8 cellular contexts compared by ENCODE assay signal in genomic region chr17:82231562-82232321, GRCh38. TPM values are rescaled to one million over a fixed set of nuclear protein-coding genes. Genes with fewer than 3 reads are reported as not detected.
DNase-seq lines count a peak whose midpoint lies in the region; ATAC-seq and TF ChIP-seq lines count a peak whose summit lies in the region.

No MANE protein-coding gene starts in this region.

- no peak for TF ChIP-seq CTCF in upper lobe of left lung (IDR thresholded peaks at IDR 0.05)

- H3K23ac ChIP-seq in mesenchymal stem cell (ENCODE audit: low read length in 2 of 2), result peak overlapping the region in 1 of 2 experiments; percentile 79

- H3K18ac ChIP-seq in mesenchymal stem cell (ENCODE audit: low read depth in 1 of 2, low read length in 2 of 2), result peak overlapping the region; percentile 98

- H3K4me1 Mint-ChIP-seq in activated CD4-positive, alpha-beta memory T cell treated with anti-CD3 and anti-CD28 coated beads, Interleukin-2, amount 10 ng/mL, durations not matched to agents 7 days and 5 days, result peaks cover 42% of the 10 kb centered on the region
- H3K4me1 Mint-ChIP-seq in activated CD4-positive, alpha-beta memory T cell treated with anti-CD3 and anti-CD28 coated beads for 36 hours (ENCODE audit: low read depth), result peaks cover 22% of the 10 kb centered on the region

- peak overlapping the region; percentile 17 for H3K4me3 Mint-ChIP-seq in activated CD4-positive, alpha-beta memory T cell treated with anti-CD3 and anti-CD28 coated beads, Interleukin-2, amount 10 ng/mL, durations not matched to agents 7 days and 5 days
- H3K4me3 Mint-ChIP-seq in activated CD4-positive, alpha-beta memory T cell treated with anti-CD3 and anti-CD28 coated beads for 36 hours, result no peak overlapping the region

- no peaks in the 10 kb centered on the region for H3K27me3 Mint-ChIP-seq in activated CD4-positive, alpha-beta memory T cell treated with anti-CD3 and anti-CD28 coated beads, Interleukin-2, amount 10 ng/mL, durations not matched to agents 7 days and 5 days
- H3K27me3 Mint-ChIP-seq in activated CD4-positive, alpha-beta memory T cell treated with anti-CD3 and anti-CD28 coated beads for 36 hours, result no peaks in the 10 kb centered on the region

- H3K36me3 Mint-ChIP-seq in activated CD4-positive, alpha-beta memory T cell treated with anti-CD3 and anti-CD28 coated beads, Interleukin-2, amount 10 ng/mL, durations not matched to agents 7 days and 5 days (ENCODE audit: low read depth), result peaks cover 17% of the 10 kb centered on the region
- peaks cover 4% of the 10 kb centered on the region for H3K36me3 Mint-ChIP-seq in activated CD4-positive, alpha-beta memory T cell treated with anti-CD3 and anti-CD28 coated beads for 36 hours

- H3K9ac ChIP-seq in mesenchymal stem cell (ENCODE audit: low read length), result peak overlapping the region; percentile 85

- H3K14ac ChIP-seq in mesenchymal stem cell (ENCODE audit: low read length in 2 of 2), result peak overlapping the region in 1 of 2 experiments; percentile 84

- no peaks in the 10 kb centered on the region for H3K9me3 ChIP-seq in ectodermal cell (ENCODE audit: control insufficient read depth, low read length)
- no peaks in the 10 kb centered on the region for H3K9me3 ChIP-seq in mesenchymal stem cell (ENCODE audit: control insufficient read depth, low read length)
- H3K9me3 ChIP-seq in upper lobe of left lung, result no peaks in the 10 kb centered on the region

- peak overlapping the region; percentile 74 for H2BK5ac ChIP-seq in mesenchymal stem cell (ENCODE audit: low read depth, low read length, poor library complexity, severe bottlenecking)

- peaks cover 3% of the 10 kb centered on the region for H3K79me1 ChIP-seq in mesenchymal stem cell (replicated peaks; ENCODE audit: low read length, poor library complexity, severe bottlenecking)

- peak in 3 of 4 donors; percentile 33 to 70 (median 42) for TF ChIP-seq POLR2A in upper lobe of left lung (IDR thresholded peaks at IDR 0.05)

- H3K27ac ChIP-seq in ectodermal cell (ENCODE audit: insufficient read depth, low read depth, low read length, poor library complexity, severe bottlenecking), result no peak overlapping the region
- H3K27ac ChIP-seq in mesenchymal stem cell (ENCODE audit: low read length, poor library complexity, severe bottlenecking), result peak overlapping the region; percentile 10
- peak overlapping the region; percentile 97 to 99 (median 98) for H3K27ac ChIP-seq in upper lobe of left lung

- H2BK12ac ChIP-seq in mesenchymal stem cell (ENCODE audit: low read length in 2 of 2), result peak overlapping the region in 1 of 2 experiments; percentile 70

- peak overlapping the region; percentile 88 for H2BK120ac ChIP-seq in mesenchymal stem cell (ENCODE audit: low read depth, low read length)

- peaks cover 16% of the 10 kb centered on the region for H3K4me1 ChIP-seq in ectodermal cell (ENCODE audit: control insufficient read depth, insufficient read depth, low read length)
- peaks cover 83% of the 10 kb centered on the region for H3K4me1 ChIP-seq in mesenchymal stem cell (ENCODE audit: control insufficient read depth, insufficient read depth, low read depth, low read length)
- peaks cover 54 to 86% (median 68%) of the 10 kb centered on the region in 4 donors for H3K4me1 ChIP-seq in upper lobe of left lung

- H3K36me3 ChIP-seq in ectodermal cell (ENCODE audit: control insufficient read depth, insufficient read depth, low read length), result no peaks in the 10 kb centered on the region
- peaks cover 0 to 28% of the 10 kb centered on the region in 2 experiments for H3K36me3 ChIP-seq in mesenchymal stem cell (ENCODE audit: control insufficient read depth in 1 of 2, insufficient read depth in 2 of 2, low read depth in 1 of 2, low read length in 2 of 2)
- H3K36me3 ChIP-seq in upper lobe of left lung, result peaks cover 0 to 7% (median 2%) of the 10 kb centered on the region in 4 donors

- H3K27me3 ChIP-seq in ectodermal cell (ENCODE audit: control insufficient read depth, insufficient read depth, low read length, poor library complexity, severe bottlenecking) (peaks cover 57% of the 10 kb centered on the region), mesenchymal stem cell (ENCODE audit: control insufficient read depth in 1 of 2, insufficient read depth in 1 of 2, low read length in 2 of 2) (no peaks in the 10 kb centered on the region), upper lobe of left lung (no peaks in the 10 kb centered on the region)

- H3K9me3 Mint-ChIP-seq in activated CD4-positive, alpha-beta memory T cell treated with anti-CD3 and anti-CD28 coated beads, Interleukin-2, amount 10 ng/mL, durations not matched to agents 7 days and 5 days, result no peaks in the 10 kb centered on the region
- H3K9me3 Mint-ChIP-seq in activated CD4-positive, alpha-beta memory T cell treated with anti-CD3 and anti-CD28 coated beads for 36 hours, result no peaks in the 10 kb centered on the region

- DNase-seq in activated CD4-positive, alpha-beta memory T cell treated with anti-CD3 and anti-CD28 coated beads, Interleukin-2, amount 10 ng/mL, durations not matched to agents 7 days and 5 days, result peak; percentile 35
- DNase-seq in activated CD4-positive, alpha-beta memory T cell treated with anti-CD3 and anti-CD28 coated beads for 36 hours, result no peak
- DNase-seq in NOMO-1 treated with DMSO at 0.1 percent for 48 hours (lab: John Stamatoyannopoulos, UW; ENCODE audit: unreplicated experiment) (peak; percentile 85), mesenchymal stem cell (peak; percentile 84), upper lobe of left lung (peak; percentile 94 to 95), NCI-H128 (lab: John Stamatoyannopoulos, UW; ENCODE audit: unreplicated experiment) (no peak), GM19240 (ENCODE audit: insufficient read length, low spot score) (no peak)

- CTCF ChIA-PET in activated CD4-positive, alpha-beta memory T cell treated with anti-CD3 and anti-CD28 coated beads, Interleukin-2, amount 10 ng/mL, durations not matched to agents 7 days and 5 days (lab: Charles Lee), result no interaction called here
- CTCF ChIA-PET in activated CD4-positive, alpha-beta memory T cell treated with anti-CD3 and anti-CD28 coated beads for 36 hours (lab: Charles Lee), result interaction anchor here (0.6 kb wide), 1 partner anchor 217 kb away, joined by 3 read pairs; no protein-coding TSS in a partner anchor

- H4K91ac ChIP-seq in mesenchymal stem cell (ENCODE audit: low read length), result peak overlapping the region; percentile 97

- POLR2A ChIA-PET in activated CD4-positive, alpha-beta memory T cell treated with anti-CD3 and anti-CD28 coated beads, Interleukin-2, amount 10 ng/mL, durations not matched to agents 7 days and 5 days (lab: Charles Lee), result interaction anchor here (0.9 kb wide), 1 partner anchor 10 kb away, joined by 3 read pairs; no protein-coding TSS in a partner anchor
- POLR2A ChIA-PET in activated CD4-positive, alpha-beta memory T cell treated with anti-CD3 and anti-CD28 coated beads for 36 hours (lab: Charles Lee), result no interaction called here

- intact Hi-C loops in activated CD4-positive, alpha-beta memory T cell treated with anti-CD3 and anti-CD28 coated beads for 36 hours (cut with micrococcal nuclease), result no loop called here

- no peak overlapping the region for H2AFZ ChIP-seq in mesenchymal stem cell (ENCODE audit: low read depth, low read length)

- TF ChIP-seq EP300 in upper lobe of left lung (IDR thresholded peaks at IDR 0.05), result no peak

- H3K4me3 ChIP-seq in ectodermal cell (ENCODE audit: insufficient read depth, low read depth, low read length) (peak overlapping the region; percentile 40), mesenchymal stem cell (ENCODE audit: insufficient read depth in 1 of 2, low read depth in 1 of 2, low read length in 2 of 2) (peak overlapping the region; percentile 77 to 84), upper lobe of left lung (peak overlapping the region; percentile 61 to 77 (median 71))

- H3K4me2 ChIP-seq in mesenchymal stem cell (ENCODE audit: low read length, poor library complexity, severe bottlenecking), result peak overlapping the region; percentile 95

- peak overlapping the region; percentile 23 for H2AK5ac ChIP-seq in mesenchymal stem cell (ENCODE audit: low read length, severe bottlenecking)

- peak overlapping the region; percentile 92 to 93 for H3K4ac ChIP-seq in mesenchymal stem cell (ENCODE audit: low read depth in 1 of 2, low read length in 2 of 2)

- WGBS in ectodermal cell, 2 experiments, result 4% methylated on average over 42 of the region's 42 CpGs
- 2% methylated on average over 39 of the region's 42 CpGs for WGBS in mesenchymal stem cell
- 0 to 11% methylated on average over 12 to 24 of the region's 42 CpGs for WGBS in upper lobe of left lung, 2 donors

- H3K27ac Mint-ChIP-seq in activated CD4-positive, alpha-beta memory T cell treated with anti-CD3 and anti-CD28 coated beads, Interleukin-2, amount 10 ng/mL, durations not matched to agents 7 days and 5 days, result no peak overlapping the region
- H3K27ac Mint-ChIP-seq in activated CD4-positive, alpha-beta memory T cell treated with anti-CD3 and anti-CD28 coated beads for 36 hours, result no peak overlapping the region

- peak; percentile 57 to 66 for ATAC-seq in upper lobe of left lung (ENCODE audit: low FRiP score in 2 of 2)

- peak overlapping the region; percentile 59 for H4K8ac ChIP-seq in mesenchymal stem cell (ENCODE audit: low read length)

- H2BK15ac ChIP-seq in mesenchymal stem cell (ENCODE audit: low read depth, poor library complexity, severe bottlenecking), result peak overlapping the region; percentile 55

RNA-seq across cellular contexts. Expression of gene SLC16A3, which starts 2.9 kb away (rescaled TPM):
- total RNA-seq in activated CD4-positive, alpha-beta memory T cell treated with anti-CD3 and anti-CD28 coated beads, Interleukin-2, amount 10 ng/mL, durations not matched to agents 7 days and 5 days, result 100 to 1,000 TPM; 206 to 210 TPM
- 10 to 100 TPM; 97.4 to 99.7 TPM for total RNA-seq in activated CD4-positive, alpha-beta memory T cell treated with anti-CD3 and anti-CD28 coated beads for 36 hours
- 5.1 TPM for polyA plus RNA-seq in ectodermal cell (2013, experiment 1 of 4)
- 2.7 TPM for polyA plus RNA-seq in ectodermal cell (2013, experiment 2 of 4)
- 10.1 TPM for polyA plus RNA-seq in ectodermal cell (2013, experiment 3 of 4)
- polyA plus RNA-seq in ectodermal cell (2013, experiment 4 of 4), result 4.6 TPM
- 217 TPM for polyA plus RNA-seq in mesenchymal stem cell (2013, experiment 1 of 2)
- 200 TPM for polyA plus RNA-seq in mesenchymal stem cell (2013, experiment 2 of 2)
- 100 to 1,000 TPM in 3 of 6 donors, 10 to 100 TPM in 3; 33.5 to 134 (median 102) TPM for total RNA-seq in upper lobe of left lung

RNA-seq across cellular contexts. Expression of gene CCDC57, which starts 19.1 kb away (rescaled TPM):
- 10 to 100 TPM; 49.8 to 54.9 TPM for total RNA-seq in activated CD4-positive, alpha-beta memory T cell treated with anti-CD3 and anti-CD28 coated beads, Interleukin-2, amount 10 ng/mL, durations not matched to agents 7 days and 5 days
- 10 to 100 TPM; 49.6 to 51.7 TPM for total RNA-seq in activated CD4-positive, alpha-beta memory T cell treated with anti-CD3 and anti-CD28 coated beads for 36 hours
- 37.2 TPM for polyA plus RNA-seq in ectodermal cell (2013, experiment 1 of 4)
- 38.4 TPM for polyA plus RNA-seq in ectodermal cell (2013, experiment 2 of 4)
- 21.5 TPM for polyA plus RNA-seq in ectodermal cell (2013, experiment 3 of 4)
- 24.8 TPM for polyA plus RNA-seq in ectodermal cell (2013, experiment 4 of 4)
- polyA plus RNA-seq in mesenchymal stem cell (2013, experiment 1 of 2), result 20.2 TPM
- 19.0 TPM for polyA plus RNA-seq in mesenchymal stem cell (2013, experiment 2 of 2)
- total RNA-seq in upper lobe of left lung, result 100 to 1,000 TPM in 2 of 6 donors, 10 to 100 TPM in 4; 52.9 to 204 (median 71.8) TPM

RNA-seq across cellular contexts. Expression of gene CSNK1D, which starts 41.8 kb away (rescaled TPM):
- total RNA-seq in activated CD4-positive, alpha-beta memory T cell treated with anti-CD3 and anti-CD28 coated beads, Interleukin-2, amount 10 ng/mL, durations not matched to agents 7 days and 5 days, result 100 to 1,000 TPM; 116 TPM
- 100 to 1,000 TPM; 110 to 111 TPM for total RNA-seq in activated CD4-positive, alpha-beta memory T cell treated with anti-CD3 and anti-CD28 coated beads for 36 hours
- polyA plus RNA-seq in ectodermal cell (2013, experiment 1 of 4), result 133 TPM
- polyA plus RNA-seq in ectodermal cell (2013, experiment 2 of 4), result 144 TPM
- polyA plus RNA-seq in ectodermal cell (2013, experiment 3 of 4), result 87.0 TPM
- 106 TPM for polyA plus RNA-seq in ectodermal cell (2013, experiment 4 of 4)
- 100 TPM for polyA plus RNA-seq in mesenchymal stem cell (2013, experiment 1 of 2)
- polyA plus RNA-seq in mesenchymal stem cell (2013, experiment 2 of 2), result 98.8 TPM
- total RNA-seq in upper lobe of left lung, result 100 to 1,000 TPM in 4 of 6 donors, 10 to 100 TPM in 2; 80.6 to 228 (median 152) TPM

Comparison
In these comparisons a context has a peak if more than half of its experiments do, and no peak if none do; other contexts are left out.
1. DNase-seq: peak in activated CD4-positive, alpha-beta memory T cell treated with anti-CD3 and anti-CD28 coated beads, Interleukin-2, amount 10 ng/mL, durations not matched to agents 7 days and 5 days (single experiment), NOMO-1 treated with DMSO at 0.1 percent for 48 hours (single experiment), mesenchymal stem cell (single experiment) and upper lobe of left lung (2 of 2); none in activated CD4-positive, alpha-beta memory T cell treated with anti-CD3 and anti-CD28 coated beads for 36 hours (single experiment), NCI-H128 (single experiment) and GM19240 (single experiment).
2. Peak in every context shown above with its lines, with median percentiles within 50 percentile points of each other: H3K4me3 ChIP-seq.